Comparison of ENCODE assay signal across 13 cellular contexts in genomic region chr3:141076026-141076797, GRCh38. TPM values are rescaled to one million over a fixed set of nuclear protein-coding genes. Genes with fewer than 3 reads are reported as not detected.
DNase-seq lines count a peak whose midpoint lies in the region; FAIRE-seq and TF ChIP-seq lines count a peak whose summit lies in the region.
"Had no signal": no experiment of that assay in that cellular context is flagged by ENCODE, and none has a peak within 500 bp of the region (broad histone marks: within the 10 kb centered on the region; RNA-seq: fewer than 3 reads in every experiment).

No MANE protein-coding gene starts in this region.

- DNase-seq in Ammon's horn (ENCODE audit: low spot score) (peak; percentile 40), NCI-H146 treated with DMSO at 0.1 percent for 48 hours (lab: John Stamatoyannopoulos, UW; ENCODE audit: unreplicated experiment) (peak; percentile 95), cardiac muscle cell (ENCODE audit: low read depth in 1 of 2, low spot score in 1 of 2) (peak in 1 of 2 donors; percentile 65), neural progenitor cell (ENCODE audit: low spot score) (peak; percentile 88), NCI-H2171 treated with DMSO at 0.1 percent for 48 hours (lab: John Stamatoyannopoulos, UW) (no peak), NCI-H1930 (lab: John Stamatoyannopoulos, UW) (no peak), H54 (ENCODE audit: insufficient read length, low spot score) (no peak), GM20000 (ENCODE audit: low spot score) (no peak)
- DNase-seq: amniotic stem cell; NK-92 treated with Interleukin-12 subunit alpha and Interleukin-12 subunit beta, amount 100 ng/mL, for 24 hours had no signal

- H3K4me3 Mint-ChIP-seq in neural progenitor cell = peak overlapping the region; percentile 67

- peaks cover 7% of the 10 kb centered on the region for H3K27me3 Mint-ChIP-seq in neural progenitor cell (ENCODE audit: insufficient read depth, low read depth)

- H3F3A ChIP-seq in neural progenitor cell (ENCODE audit: low read depth) = peaks cover 55% of the 10 kb centered on the region

- H3K4me1 Mint-ChIP-seq in neural progenitor cell = peaks cover 96% of the 10 kb centered on the region

- peaks cover 10% of the 10 kb centered on the region for H3K36me3 Mint-ChIP-seq in neural progenitor cell
- H3K36me3 Mint-ChIP-seq: CD4-positive, CD25-positive, alpha-beta regulatory T cell had no signal

- no peak for TF ChIP-seq POLR2A in H54 (IDR thresholded peaks at IDR 0.05; ENCODE audit: low read depth, low read length)

- H3K4me3 ChIP-seq in cardiac muscle cell (no peak overlapping the region), neural progenitor cell (peak overlapping the region; percentile 4)

- H3K4me2 ChIP-seq in neural progenitor cell = peak overlapping the region; percentile 44

- H3K36me3 ChIP-seq in cardiac muscle cell (no peaks in the 10 kb centered on the region), neural progenitor cell (no peaks in the 10 kb centered on the region)

- no peaks in the 10 kb centered on the region for H3K9me3 Mint-ChIP-seq in neural progenitor cell
- H3K9me3 Mint-ChIP-seq: CD4-positive, CD25-positive, alpha-beta regulatory T cell had no signal

- H3K4me1 ChIP-seq in cardiac muscle cell (ENCODE audit: low read depth) = peaks cover 83% of the 10 kb centered on the region
- H3K4me1 ChIP-seq in neural progenitor cell = peaks cover 79% of the 10 kb centered on the region

- H3K27ac ChIP-seq in cardiac muscle cell (peak overlapping the region; percentile 90), neural progenitor cell (no peak overlapping the region)

- H2AFZ ChIP-seq in neural progenitor cell (replicated peaks) = no peak overlapping the region

- peak overlapping the region; percentile 98 for H3K27ac Mint-ChIP-seq in neural progenitor cell

- no peak overlapping the region for H3K9ac ChIP-seq in neural progenitor cell

- H3K9me3 ChIP-seq in cardiac muscle cell (ENCODE audit: low read depth) = no peaks in the 10 kb centered on the region
- H3K9me3 ChIP-seq in neural progenitor cell (ENCODE audit: low read depth) = no peaks in the 10 kb centered on the region

- TF ChIP-seq CTCF in cardiac muscle cell (IDR thresholded peaks at IDR 0.05; ENCODE audit: low read depth, low read length) (no peak), neural progenitor cell (IDR thresholded peaks at IDR 0.05) (no peak), GM20000 (IDR thresholded peaks at IDR 0.05; ENCODE audit: extremely low read depth, missing control alignments) (no peak)

- H3K79me2 ChIP-seq in neural progenitor cell (ENCODE audit: low read depth) = no peaks in the 10 kb centered on the region

- H4K20me1 ChIP-seq in neural progenitor cell (ENCODE audit: low read depth) = peaks cover 62% of the 10 kb centered on the region

- H3K27me3 ChIP-seq in cardiac muscle cell (no peaks in the 10 kb centered on the region), neural progenitor cell (peaks cover 63% of the 10 kb centered on the region)

- FAIRE-seq in H54 (lab: Jason Lieb, UNC) = no peak
- FAIRE-seq: GM12891 had no signal

RNA-seq across cellular contexts. Expression of gene SPSB4, which starts 25.1 kb away (rescaled TPM):
- 66.4 and 82.2 TPM in 2 replicates for total RNA-seq in cardiac muscle cell
- polyA plus RNA-seq in cardiac muscle cell = 57.0 and 58.3 TPM in 2 replicates
- total RNA-seq in neural progenitor cell (ENCODE audit: low replicate concordance) = 4.9 and 10.7 TPM in 2 replicates
- total RNA-seq: CD4-positive, CD25-positive, alpha-beta regulatory T cell; HT-29 had no signal
- polyA plus RNA-seq: CD4-positive, CD25-positive, alpha-beta regulatory T cell had no signal

Comparison
In these comparisons a context has a peak if more than half of its experiments do, and no peak if none do; other contexts are left out.
1. DNase-seq: peak in Ammon's horn (single experiment), NCI-H146 treated with DMSO at 0.1 percent for 48 hours (single experiment) and neural progenitor cell (single experiment); none in NCI-H2171 treated with DMSO at 0.1 percent for 48 hours (single experiment), NCI-H1930 (0 of 2), H54 (single experiment) and GM20000 (single experiment).